9 cellular contexts compared by ENCODE assay signal in genomic region chr10:86758231-86759072, GRCh38. TPM values are rescaled to one million over a fixed set of nuclear protein-coding genes. Genes with fewer than 3 reads are reported as not detected.
DNase-seq lines count a peak whose midpoint lies in the region; ATAC-seq, FAIRE-seq and TF ChIP-seq lines count a peak whose summit lies in the region.
"Had no signal": no experiment of that assay in that cellular context is flagged by ENCODE, and none has a peak within 500 bp of the region (broad histone marks: within the 10 kb centered on the region; RNA-seq: fewer than 3 reads in every experiment).

No MANE protein-coding gene starts in this region.

- H3K9me3 ChIP-seq in kidney (ENCODE audit: control insufficient read depth in 1 of 2, low read length in 2 of 2): no peaks in the 10 kb centered on the region
- H3K9me3 ChIP-seq in upper lobe of left lung: no peaks in the 10 kb centered on the region

- 32 to 33% methylated on average over 8 of the region's 8 CpGs for WGBS in upper lobe of left lung, 2 donors

- no peaks in the 10 kb centered on the region for H3K36me3 Mint-ChIP-seq in activated naive CD4-positive, alpha-beta T cell treated with anti-CD3 and anti-CD28 coated beads, Interleukin-2, amount 50 U/mL, for 24 hours
- H3K36me3 Mint-ChIP-seq in activated naive CD8-positive, alpha-beta T cell: no peaks in the 10 kb centered on the region

- peaks cover 9 to 13% of the 10 kb centered on the region in 2 donors for H3K4me1 ChIP-seq in kidney (ENCODE audit: control insufficient read depth in 1 of 2, insufficient read depth in 1 of 2, low read depth in 1 of 2, low read length in 2 of 2)
- peaks cover 3 to 29% (median 14%) of the 10 kb centered on the region in 4 donors for H3K4me1 ChIP-seq in upper lobe of left lung

- no peak for TF ChIP-seq POLR2A in upper lobe of left lung (IDR thresholded peaks at IDR 0.05)

- peak overlapping the region; percentile 59 to 73 for H3K4me3 ChIP-seq in kidney (ENCODE audit: low read length in 2 of 2)
- peak overlapping the region in 3 of 4 donors; percentile 74 to 83 (median 75) for H3K4me3 ChIP-seq in upper lobe of left lung

- H3K4me3 Mint-ChIP-seq in activated naive CD4-positive, alpha-beta T cell treated with anti-CD3 and anti-CD28 coated beads, Interleukin-2, amount 50 U/mL, for 24 hours: peak overlapping the region; percentile 78
- peak overlapping the region; percentile 94 for H3K4me3 Mint-ChIP-seq in activated naive CD8-positive, alpha-beta T cell

- peaks cover 24% of the 10 kb centered on the region for H3K27me3 Mint-ChIP-seq in activated naive CD4-positive, alpha-beta T cell treated with anti-CD3 and anti-CD28 coated beads, Interleukin-2, amount 50 U/mL, for 24 hours
- H3K27me3 Mint-ChIP-seq in activated naive CD8-positive, alpha-beta T cell: peaks cover 23% of the 10 kb centered on the region

- no peaks in the 10 kb centered on the region for H3K9me3 Mint-ChIP-seq in activated naive CD4-positive, alpha-beta T cell treated with anti-CD3 and anti-CD28 coated beads, Interleukin-2, amount 50 U/mL, for 24 hours
- no peaks in the 10 kb centered on the region for H3K9me3 Mint-ChIP-seq in activated naive CD8-positive, alpha-beta T cell (ENCODE audit: low read depth)

- intact Hi-C loops in kidney (cut with DNase I): no loop called here

- no peak for DNase-seq in activated naive CD4-positive, alpha-beta T cell (lab: John Stamatoyannopoulos, UW)
- DNase-seq in kidney (no peak), upper lobe of left lung (no peak), NCI-H226 (no peak)

- FAIRE-seq in kidney (lab: Jason Lieb, UNC): no peak
- FAIRE-seq: TTC549 had no signal

- H3K27ac ChIP-seq in kidney (ENCODE audit: low read depth in 2 of 2, low read length in 2 of 2) (no peak overlapping the region), upper lobe of left lung (peak overlapping the region; percentile 87 to 95 (median 94))

- ATAC-seq in upper lobe of left lung (ENCODE audit: low FRiP score in 2 of 2): no peak
- no peak for ATAC-seq in HG03520 (IDR thresholded peaks at IDR 0.05; ENCODE audit: unreplicated experiment)
- no peak for ATAC-seq in HG03565 (IDR thresholded peaks at IDR 0.05; ENCODE audit: unreplicated experiment)

- TF ChIP-seq EP300 in upper lobe of left lung (IDR thresholded peaks at IDR 0.05): no peak

- no peak overlapping the region for H3K27ac Mint-ChIP-seq in activated naive CD4-positive, alpha-beta T cell treated with anti-CD3 and anti-CD28 coated beads, Interleukin-2, amount 50 U/mL, for 24 hours
- no peak overlapping the region for H3K27ac Mint-ChIP-seq in activated naive CD8-positive, alpha-beta T cell

- H3K27me3 ChIP-seq in upper lobe of left lung: peaks cover 0 to 15% (median 3%) of the 10 kb centered on the region in 4 donors

- H3K36me3 ChIP-seq in kidney (ENCODE audit: control insufficient read depth in 1 of 2, insufficient read depth in 2 of 2, low read length in 2 of 2) (no peaks in the 10 kb centered on the region), upper lobe of left lung (no peaks in the 10 kb centered on the region)

- peaks cover 36% of the 10 kb centered on the region for H3K4me1 Mint-ChIP-seq in activated naive CD4-positive, alpha-beta T cell treated with anti-CD3 and anti-CD28 coated beads, Interleukin-2, amount 50 U/mL, for 24 hours
- peaks cover 28% of the 10 kb centered on the region for H3K4me1 Mint-ChIP-seq in activated naive CD8-positive, alpha-beta T cell (ENCODE audit: low read depth)

- no peak for TF ChIP-seq CTCF in kidney (IDR thresholded peaks at IDR 0.05; ENCODE audit: borderline replicate concordance, extremely low read depth, insufficient read depth)
- TF ChIP-seq CTCF in upper lobe of left lung (IDR thresholded peaks at IDR 0.05): no peak

- H3K9ac ChIP-seq in kidney (ENCODE audit: low read length in 2 of 2): peak overlapping the region in 1 of 2 donors; percentile 38

RNA-seq across cellular contexts. Expression of gene BMPR1A, which starts 2.0 kb away (rescaled TPM):
- total RNA-seq in kidney: 37.4 TPM
- 7.9 TPM for polyA plus RNA-seq in kidney (ENCODE audit: insufficient read depth, low read depth, low replicate concordance)
- total RNA-seq in upper lobe of left lung: 10 to 100 TPM; 12.9 to 37.4 (median 30.6) TPM

Comparison
In these comparisons a context has a peak if more than half of its experiments do, and no peak if none do; other contexts are left out.
1. H3K27ac ChIP-seq: peak in upper lobe of left lung (4 of 4); none in kidney (0 of 2).